Comparison of ENCODE assay signal across 10 cellular contexts in genomic region chr7:44258423-44258760, GRCh38. TPM values are rescaled to one million over a fixed set of nuclear protein-coding genes. Genes with fewer than 3 reads are reported as not detected.
DNase-seq lines count a peak whose midpoint lies in the region; ATAC-seq and TF ChIP-seq lines count a peak whose summit lies in the region.
"Had no signal": no experiment of that assay in that cellular context is flagged by ENCODE, and none has a peak within 500 bp of the region (broad histone marks: within the 10 kb centered on the region; RNA-seq: fewer than 3 reads in every experiment).

No MANE protein-coding gene starts in this region.

- no peak overlapping the region for H2BK5ac ChIP-seq in IMR-90 (ENCODE audit: low read depth, low read length, poor library complexity, severe bottlenecking)

- H3K9ac ChIP-seq in IMR-90 (ENCODE audit: low read depth, low read length) (no peak overlapping the region), neural cell (ENCODE audit: low read length) (peak overlapping the region; percentile 27)

- H3K79me2 ChIP-seq in neural cell (replicated peaks; ENCODE audit: insufficient read depth, low read length), result no peaks in the 10 kb centered on the region

- H4K8ac ChIP-seq in IMR-90 (ENCODE audit: low read depth in 2 of 2, low read length in 2 of 2), result peak overlapping the region in 1 of 2 experiments; percentile 71; a peak in 1 of 4 replicates

- no peaks in the 10 kb centered on the region for H3K27me3 Mint-ChIP-seq in CD4-positive, alpha-beta T cell

- H4K5ac ChIP-seq in IMR-90 (ENCODE audit: low read depth, low read length), result no peak overlapping the region

- dilution Hi-C loops in IMR-90 (cut with HindIII; ENCODE audit: low sequenced_read_pairs, unreplicated experiment), result no loop called here

- no peaks in the 10 kb centered on the region for H3K9me2 ChIP-seq in neural cell (ENCODE audit: insufficient read depth, low read length)

- peak overlapping the region; percentile 65 for H3K4me3 Mint-ChIP-seq in CD4-positive, alpha-beta T cell
- H3K4me3 Mint-ChIP-seq: endodermal cell had no signal

- intact Hi-C loops in CD4-positive, alpha-beta T cell (cut with DNase I, micrococcal nuclease), result no loop called here
- intact Hi-C loops in IMR-90 (cut with micrococcal nuclease), result no loop called here

- H3K4ac ChIP-seq in IMR-90 (ENCODE audit: low read depth, low read length), result peak overlapping the region; percentile 78

- no peaks in the 10 kb centered on the region for H3K36me3 Mint-ChIP-seq in CD4-positive, alpha-beta T cell (ENCODE audit: low read depth)

- H2BK120ac ChIP-seq in IMR-90 (ENCODE audit: low read depth, low read length), result peak overlapping the region; percentile 84

- no peaks in the 10 kb centered on the region for H3K27me3 ChIP-seq in CD4-positive, alpha-beta T cell (ENCODE audit: control insufficient read depth, insufficient read depth, low read length)
- peaks cover 4% of the 10 kb centered on the region; the same call in 1 of the 2 replicates for H3K27me3 ChIP-seq in IMR-90 (ENCODE audit: control insufficient read depth, insufficient read depth, low read length)
- no peaks in the 10 kb centered on the region for H3K27me3 ChIP-seq in neural cell (ENCODE audit: insufficient read depth, low read depth, low read length)
- H3K27me3 ChIP-seq: uterus had no signal

- H4K91ac ChIP-seq in IMR-90 (ENCODE audit: insufficient read depth, low read depth, low read length), result peak overlapping the region; percentile 61; the same call in 1 of the 2 replicates

- no peak for TF ChIP-seq CTCF in CD4-positive, alpha-beta T cell (IDR thresholded peaks at IDR 0.05)
- TF ChIP-seq CTCF in IMR-90 (conservative IDR thresholded peaks at IDR 0.05; ENCODE audit: low read depth, low read length) (no peak), neural cell (IDR thresholded peaks at IDR 0.05; ENCODE audit: poor library complexity, severe bottlenecking) (no peak)

- no peaks in the 10 kb centered on the region for H3K9me3 ChIP-seq in CD4-positive, alpha-beta T cell (ENCODE audit: control insufficient read depth, low read length)
- H3K9me3 ChIP-seq in IMR-90 (ENCODE audit: control insufficient read depth, insufficient read depth, low read length) (no peaks in the 10 kb centered on the region), neural cell (ENCODE audit: low read length) (no peaks in the 10 kb centered on the region)
- H3K9me3 ChIP-seq: uterus had no signal

- no peaks in the 10 kb centered on the region for H3K36me3 ChIP-seq in IMR-90 (ENCODE audit: control insufficient read depth, insufficient read depth, low read length)
- no peaks in the 10 kb centered on the region for H3K36me3 ChIP-seq in neural cell (ENCODE audit: insufficient read depth, low read length)
- H3K36me3 ChIP-seq: uterus had no signal

- H4K20me1 ChIP-seq in IMR-90 (ENCODE audit: insufficient read depth, low read length) (peaks cover 6% of the 10 kb centered on the region), neural cell (ENCODE audit: insufficient read depth) (no peaks in the 10 kb centered on the region)

- DNase-seq in CD4-positive, alpha-beta T cell, result no peak
- DNase-seq in IMR-90 (no peak), caudate nucleus (lab: John Stamatoyannopoulos, UW) (peak in 12 of 61 donors; percentile 23 to 69 (median 56)), G401 (ENCODE audit: low spot score) (no peak), NCI-H82 (lab: John Stamatoyannopoulos, UW) (no peak), AG20443 (ENCODE audit: low spot score) (no peak), NCI-H2029 treated with DMSO at 0.1 percent for 48 hours (lab: John Stamatoyannopoulos, UW) (no peak)
- DNase-seq: endodermal cell had no signal

- WGBS in IMR-90 (ENCODE audit: extremely low coverage in 2 of 2, insufficient read length in 1 of 2), 2 experiments, result 71% methylated on average over 1 of the region's 4 CpGs; no CpG with 5 or more reads in 1 of the 2 experiments

- H3K79me1 ChIP-seq in IMR-90 (ENCODE audit: low read depth in 1 of 2, low read length in 2 of 2), result no peaks in the 10 kb centered on the region

- H3K4me2 ChIP-seq in IMR-90 (ENCODE audit: low read depth, low read length) (peak overlapping the region; percentile 64; the same call in 1 of the 2 replicates), neural cell (ENCODE audit: low read length) (no peak overlapping the region)

- no peak for ATAC-seq in CD4-positive, alpha-beta T cell (ENCODE audit: poor library complexity)
- no peak for ATAC-seq in IMR-90 (ENCODE audit: low read depth)

- H2BK15ac ChIP-seq in IMR-90 (ENCODE audit: low read depth, low read length), result peak overlapping the region; percentile 1; the same call in 1 of the 3 replicates

- H3F3A ChIP-seq in neural cell (ENCODE audit: insufficient read depth, low read length, poor library complexity, severe bottlenecking), result no peaks in the 10 kb centered on the region

- no peak overlapping the region for H3K56ac ChIP-seq in IMR-90 (ENCODE audit: extremely low read depth, insufficient read depth, low read length)

- H3K4me1 Mint-ChIP-seq in CD4-positive, alpha-beta T cell (ENCODE audit: low read depth), result peaks cover 27% of the 10 kb centered on the region
- H3K4me1 Mint-ChIP-seq: endodermal cell had no signal

- POLR2A ChIA-PET in CD4-positive, alpha-beta T cell (lab: Charles Lee), result interaction anchor here (0.8 to 3.4 kb wide), 9 partner anchors 17 to 853 kb away, joined by 3 to 18 read pairs (median 3); partner anchors contain the start of genes H2AZ2, NUDCD3 and TBRG4
- POLR2A ChIA-PET in IMR-90 (lab: Charles Lee; ENCODE audit: unreplicated experiment), result no interaction called here

- H3K9me3 Mint-ChIP-seq in CD4-positive, alpha-beta T cell, result no peaks in the 10 kb centered on the region
- H3K9me3 Mint-ChIP-seq: endodermal cell had no signal

- peak overlapping the region; percentile 96 for H2AK5ac ChIP-seq in IMR-90 (ENCODE audit: low read depth, low read length)

- in situ Hi-C loops in IMR-90 (cut with MboI; ENCODE audit: low sequenced_read_pairs), result no loop called here
- in situ Hi-C loops in G401 (cut with HindIII; ENCODE audit: low sequenced_read_pairs), result no loop called here

- H3K27ac Mint-ChIP-seq in CD4-positive, alpha-beta T cell, result peak overlapping the region; percentile 83
- H3K27ac Mint-ChIP-seq: endodermal cell had no signal

- no peak for TF ChIP-seq POLR2A in IMR-90 (IDR thresholded peaks at IDR 0.05; ENCODE audit: low read depth, low read length)

- H2AFZ ChIP-seq in IMR-90 (replicated peaks; ENCODE audit: low read length, poor library complexity), result peak overlapping the region; percentile 32
- H2AFZ ChIP-seq in neural cell (ENCODE audit: low read depth, low read length), result no peak overlapping the region

- CTCF ChIA-PET in CD4-positive, alpha-beta T cell (lab: Charles Lee), result no interaction called here
- CTCF ChIA-PET in IMR-90 (lab: Yijun Ruan, JAX), result interaction anchor here (0.8 kb wide), 1 partner anchor 217 kb away, joined by 3 read pairs; no protein-coding TSS in a partner anchor

- no peak overlapping the region for H3K18ac ChIP-seq in IMR-90 (ENCODE audit: low read depth, low read length)

- TF ChIP-seq EP300 in neural cell (conservative IDR thresholded peaks at IDR 0.05; ENCODE audit: poor library complexity, severe bottlenecking), result no peak

- H3K27ac ChIP-seq in CD4-positive, alpha-beta T cell (ENCODE audit: low read depth, low read length), result peak overlapping the region; percentile 85
- H3K27ac ChIP-seq in IMR-90 (ENCODE audit: insufficient read depth, low read length), result no peak overlapping the region; the same call in 1 of the 2 replicates
- peak overlapping the region; percentile 83 for H3K27ac ChIP-seq in caudate nucleus (ENCODE audit: low read depth, low read length)
- peak overlapping the region; percentile 45 for H3K27ac ChIP-seq in neural cell (ENCODE audit: low read length)

- no peak for TF ChIP-seq RAD21 in IMR-90 (IDR thresholded peaks at IDR 0.05; ENCODE audit: low read length)
- TF ChIP-seq RAD21 in neural cell (conservative IDR thresholded peaks at IDR 0.05), result no peak

- peaks cover 25% of the 10 kb centered on the region for H3K4me1 ChIP-seq in IMR-90 (ENCODE audit: control insufficient read depth, insufficient read depth, low read length)

- no TSS peak for BruUV-seq in IMR-90 (replicated peaks; lab: Mats Ljungman, UMichigan)

- H3K4me3 ChIP-seq in IMR-90 (ENCODE audit: insufficient read depth, low read depth, low read length), result no peak overlapping the region
- H3K4me3 ChIP-seq in neural cell (ENCODE audit: low read length), result no peak overlapping the region
- H3K4me3 ChIP-seq: uterus had no signal

- H2AK9ac ChIP-seq in IMR-90 (replicated peaks; ENCODE audit: low read depth, low read length, poor library complexity), result no peak overlapping the region

- H2BK20ac ChIP-seq in IMR-90 (ENCODE audit: low read depth, low read length), result peak overlapping the region; percentile 89; the same call in 1 of the 2 replicates

- H3K14ac ChIP-seq in IMR-90 (replicated peaks; ENCODE audit: low read depth, low read length), result peak overlapping the region; percentile 47; the same call in 1 of the 2 replicates

- H3K23ac ChIP-seq in IMR-90 (ENCODE audit: low read depth, low read length), result peak overlapping the region; percentile 61; the same call in 1 of the 2 replicates

- H3K9me1 ChIP-seq in IMR-90 (ENCODE audit: insufficient read depth, low read length), result peaks cover 28% of the 10 kb centered on the region

TF ChIP-seq in IMR-90, 13 proteins besides CTCF, POLR2A, EP300 and RAD21:
- TF ChIP-seq CHD1 (IDR thresholded peaks at IDR 0.05; ENCODE audit: low read depth, low read length) (no peak), FOS (IDR thresholded peaks at IDR 0.05; ENCODE audit: low read depth, low read length) (no peak)

TF ChIP-seq in neural cell, 6 proteins besides CTCF, POLR2A, EP300 and RAD21 (continues in another document):
- TF ChIP-seq EZH2 (IDR thresholded peaks at IDR 0.05; ENCODE audit: borderline replicate concordance, insufficient read depth, low read length, poor library complexity, severe bottlenecking) (no peak), TAF1 (IDR thresholded peaks at IDR 0.05; ENCODE audit: low read depth) (no peak), MXI1 (conservative IDR thresholded peaks at IDR 0.05; ENCODE audit: poor library complexity, severe bottlenecking) (no peak), POLR2AphosphoS5 (IDR thresholded peaks at IDR 0.05) (no peak)

RNA-seq across cellular contexts. Expression of gene YKT6, which starts 57.6 kb away (rescaled TPM):
- 10 to 100 TPM; 85.0 to 86.4 TPM for total RNA-seq in CD4-positive, alpha-beta T cell
- total RNA-seq in IMR-90 (2012; rRNA removed), result 98.6 and 120 TPM in 2 replicates
- polyA plus RNA-seq in IMR-90 (2012; rRNA removed) (110 and 115 TPM in 2 replicates), neural cell (93.4 and 114 TPM in 2 replicates)
- polyA plus RNA-seq in IMR-90 (2012; cell fraction: cytosol; rRNA removed), result 108 and 137 TPM in 2 replicates
- polyA plus RNA-seq in IMR-90 (2012; cell fraction: nucleus; rRNA removed; ENCODE audit: low replicate concordance), result 79.7 and 108 TPM in 2 replicates
- 111 and 112 TPM in 2 replicates for polyA minus RNA-seq in neural cell
- total RNA-seq in G401 (2014; rRNA removed; shearing (Covaris generic)), result 93.8 and 96.2 TPM in 2 replicates
